In genomic region chr17:18712354-18712999, GRCh38 we compare ENCODE assay signal across 1 cellular context.
TF ChIP-seq lines count a peak whose summit lies in the region.

No MANE protein-coding gene starts in this region.

TF ChIP-seq in K562, 482 proteins besides CTCF, POLR2A, EP300 and RAD21:
- TF ChIP-seq SMC3 (conservative IDR thresholded peaks at IDR 0.05; ENCODE audit: insufficient read depth, low read depth, low read length), result peak; percentile 27; the same call in 1 of the 2 replicates
TF ChIP-seq in K562: peak in this region for 1; not testable (repeated sequence) for 481.
